Comparison of ENCODE assay signal across 20 cellular contexts in genomic region chr17:42303694-42304093, GRCh38.
"Had no signal": no experiment of that assay in that cellular context is flagged by ENCODE, and none has a peak within 500 bp of the region (broad histone marks: within the 10 kb centered on the region; RNA-seq: fewer than 3 reads in every experiment).

No MANE protein-coding gene starts in this region.

- H3K27ac Mint-ChIP-seq: activated B cell treated with CpG ODN at 0.5 μM for 24 hours; activated CD4-positive, alpha-beta memory T cell treated with anti-CD3 and anti-CD28 coated beads for 36 hours; activated naive CD8-positive, alpha-beta T cell treated with anti-CD3 and anti-CD28 coated beads for 36 hours; brain; type B pancreatic cell had no signal

- ATAC-seq: left lung; right cardiac atrium; SK-N-SH treated with all-trans-retinoic acid at 6 μM for 48 hours; stimulated activated naive CD8-positive, alpha-beta T cell treated with anti-CD3 and anti-CD28 coated beads, Interleukin-15, amount 100 ng/mL, for 72 hours had no signal

- H3K4me3 Mint-ChIP-seq: activated B cell treated with CpG ODN at 0.5 μM for 24 hours; activated CD4-positive, alpha-beta memory T cell treated with anti-CD3 and anti-CD28 coated beads for 36 hours; activated naive CD8-positive, alpha-beta T cell treated with anti-CD3 and anti-CD28 coated beads for 36 hours; brain; naive B cell; stimulated activated naive CD8-positive, alpha-beta T cell treated with anti-CD3 and anti-CD28 coated beads, Interleukin-15, amount 100 ng/mL, for 72 hours; type B pancreatic cell had no signal

- H3K4me3 ChIP-seq: left lung had no signal

- H3K4me1 ChIP-seq: left lung had no signal

- H3K4me1 Mint-ChIP-seq: activated B cell treated with CpG ODN at 0.5 μM for 24 hours had no signal

- H3K27ac ChIP-seq: left lung had no signal

- H3K27me3 ChIP-seq: left lung had no signal

- H3K27me3 Mint-ChIP-seq: activated B cell treated with CpG ODN at 0.5 μM for 24 hours; activated CD4-positive, alpha-beta memory T cell treated with anti-CD3 and anti-CD28 coated beads for 36 hours; activated naive CD8-positive, alpha-beta T cell treated with anti-CD3 and anti-CD28 coated beads for 36 hours; naive B cell; stimulated activated naive CD8-positive, alpha-beta T cell treated with anti-CD3 and anti-CD28 coated beads, Interleukin-15, amount 100 ng/mL, for 72 hours had no signal

- H3K9me3 Mint-ChIP-seq: activated B cell treated with CpG ODN at 0.5 μM for 24 hours; activated CD4-positive, alpha-beta memory T cell treated with anti-CD3 and anti-CD28 coated beads for 36 hours; activated naive CD8-positive, alpha-beta T cell treated with anti-CD3 and anti-CD28 coated beads for 36 hours; naive B cell; stimulated activated naive CD8-positive, alpha-beta T cell treated with anti-CD3 and anti-CD28 coated beads, Interleukin-15, amount 100 ng/mL, for 72 hours; type B pancreatic cell had no signal

- H3K9me3 ChIP-seq: left lung had no signal

- H3K36me3 Mint-ChIP-seq: brain, type B pancreatic cell had no signal

- DNase-seq: activated B cell treated with CpG ODN at 0.5 μM for 24 hours; activated CD4-positive, alpha-beta memory T cell treated with anti-CD3 and anti-CD28 coated beads for 36 hours; activated naive CD8-positive, alpha-beta T cell treated with anti-CD3 and anti-CD28 coated beads for 36 hours; central memory CD4-positive, alpha-beta T cell; cortex of kidney; effector CD4-positive, alpha-beta T cell; foreskin fibroblast; glutamatergic neuron; hypothalamus; left lung; mammary epithelial cell; naive B cell; SHP77 treated with DMSO at 0.1 percent for 48 hours; small intestine; stimulated activated CD4-positive, alpha-beta T cell treated with anti-CD3 and anti-CD28 coated beads, Interleukin-4, amount 100 ng/mL, for 24 hours; stimulated activated naive CD8-positive, alpha-beta T cell treated with anti-CD3 and anti-CD28 coated beads, Interleukin-15, amount 100 ng/mL, for 72 hours had no signal
